1 cellular context compared by ENCODE assay signal in genomic region chr19:48501446-48501960, GRCh38.
TF ChIP-seq lines count a peak whose summit lies in the region.

No MANE protein-coding gene starts in this region.

TF ChIP-seq in HepG2, 621 proteins besides CTCF, POLR2A, EP300 and RAD21 (continued from another document):
- no peak for TF ChIP-seq ZNF513 (CRISPR knock-in tag; conservative IDR thresholded peaks at IDR 0.05)
- TF ChIP-seq ADNP (CRISPR knock-in tag; IDR thresholded peaks at IDR 0.05) = no peak
- peak; percentile 30 to 82; a peak in 3 of 4 replicates for TF ChIP-seq NR2F1 (CRISPR knock-in tag; IDR thresholded peaks at IDR 0.05)
- TF ChIP-seq NR2C2 (CRISPR knock-in tag; IDR thresholded peaks at IDR 0.05; ENCODE audit: borderline replicate concordance) = peak; percentile 88
- no peak for TF ChIP-seq TSC22D2 (CRISPR knock-in tag; IDR thresholded peaks at IDR 0.05; ENCODE audit: borderline replicate concordance)
- TF ChIP-seq ZMAT5 (CRISPR knock-in tag; IDR thresholded peaks at IDR 0.05; ENCODE audit: borderline replicate concordance, low read depth) = no peak
- no peak for TF ChIP-seq RCOR2 (CRISPR knock-in tag; IDR thresholded peaks at IDR 0.05)
- no peak for TF ChIP-seq MAFK (conservative IDR thresholded peaks at IDR 0.05 in 1 of 2, IDR thresholded peaks at IDR 0.05 in 1 of 2; ENCODE audit: low read length in 2 of 2)
